Comparison of ENCODE assay signal across 14 cellular contexts in genomic region chr18:70671889-70672551, GRCh38.
DNase-seq lines count a peak whose midpoint lies in the region; FAIRE-seq and TF ChIP-seq lines count a peak whose summit lies in the region.
"Had no signal": no experiment of that assay in that cellular context is flagged by ENCODE, and none has a peak within 500 bp of the region (broad histone marks: within the 10 kb centered on the region; RNA-seq: fewer than 3 reads in every experiment).

No MANE protein-coding gene starts in this region.

- peaks cover 0 to 22% (median 0%) of the 10 kb centered on the region in 4 donors for H3K9me3 ChIP-seq in tibial nerve
- H3K9me3 ChIP-seq: ovary had no signal

- no peak for FAIRE-seq in D721Med (lab: Jason Lieb, UNC)
- FAIRE-seq: A204.1, K562 had no signal

- no peaks in the 10 kb centered on the region for H3K36me3 ChIP-seq in tibial nerve
- H3K36me3 ChIP-seq: brain microvascular endothelial cell, ovary had no signal

- TF ChIP-seq CTCF in glutamatergic neuron (IDR thresholded peaks at IDR 0.05; ENCODE audit: partially characterized antibody, unreplicated experiment) (no peak), D721Med (IDR thresholded peaks at IDR 0.05; ENCODE audit: insufficient read depth, missing control alignments) (no peak), tibial nerve (IDR thresholded peaks at IDR 0.05) (no peak)

- no peaks in the 10 kb centered on the region for H3K27me3 Mint-ChIP-seq in activated CD4-positive, alpha-beta T cell treated with anti-CD3 and anti-CD28 coated beads, Interleukin-2, amount 10 ng/mL, durations not matched to agents 24 days and 14 days
- no peaks in the 10 kb centered on the region for H3K27me3 Mint-ChIP-seq in glutamatergic neuron (ENCODE audit: unreplicated experiment)

- intact Hi-C loops in activated CD4-positive, alpha-beta T cell treated with anti-CD3 and anti-CD28 coated beads, Interleukin-2, amount 10 ng/mL, durations not matched to agents 24 days and 14 days (cut with micrococcal nuclease), result no loop called here

- no peaks in the 10 kb centered on the region for H3K36me3 Mint-ChIP-seq in activated CD4-positive, alpha-beta T cell treated with anti-CD3 and anti-CD28 coated beads, Interleukin-2, amount 10 ng/mL, durations not matched to agents 24 days and 14 days (ENCODE audit: low read depth)
- H3K36me3 Mint-ChIP-seq in glutamatergic neuron (ENCODE audit: unreplicated experiment), result peaks cover 4% of the 10 kb centered on the region

- H3K27ac Mint-ChIP-seq in activated CD4-positive, alpha-beta T cell treated with anti-CD3 and anti-CD28 coated beads, Interleukin-2, amount 10 ng/mL, durations not matched to agents 24 days and 14 days, result no peak overlapping the region
- H3K27ac Mint-ChIP-seq in glutamatergic neuron (ENCODE audit: unreplicated experiment), result peak overlapping the region; percentile 40

- H3K4me3 ChIP-seq in Jurkat, Clone E6-1 (ENCODE audit: low read length), result peak overlapping the region; percentile 0; the same call in 1 of the 2 replicates
- H3K4me3 ChIP-seq in tibial nerve, result no peak overlapping the region
- H3K4me3 ChIP-seq: K562, ovary had no signal

- H3K9me3 Mint-ChIP-seq in activated CD4-positive, alpha-beta T cell treated with anti-CD3 and anti-CD28 coated beads, Interleukin-2, amount 10 ng/mL, durations not matched to agents 24 days and 14 days, result peaks cover 8% of the 10 kb centered on the region
- peaks cover 8% of the 10 kb centered on the region for H3K9me3 Mint-ChIP-seq in glutamatergic neuron (ENCODE audit: unreplicated experiment)

- peaks cover 4% of the 10 kb centered on the region for H3K4me1 Mint-ChIP-seq in activated CD4-positive, alpha-beta T cell treated with anti-CD3 and anti-CD28 coated beads, Interleukin-2, amount 10 ng/mL, durations not matched to agents 24 days and 14 days
- H3K4me1 Mint-ChIP-seq in glutamatergic neuron (ENCODE audit: low read depth, unreplicated experiment), result peaks cover 9% of the 10 kb centered on the region

- H3K4me3 Mint-ChIP-seq in activated CD4-positive, alpha-beta T cell treated with anti-CD3 and anti-CD28 coated beads, Interleukin-2, amount 10 ng/mL, durations not matched to agents 24 days and 14 days, result no peak overlapping the region
- H3K4me3 Mint-ChIP-seq in glutamatergic neuron (ENCODE audit: unreplicated experiment), result no peak overlapping the region

- no peaks in the 10 kb centered on the region for H3K27me3 ChIP-seq in tibial nerve
- H3K27me3 ChIP-seq: brain microvascular endothelial cell, ovary had no signal

- no peak for TF ChIP-seq POLR2A in tibial nerve (IDR thresholded peaks at IDR 0.05)

- H3K27ac ChIP-seq in tibial nerve, result no peak overlapping the region
- H3K27ac ChIP-seq: brain microvascular endothelial cell, ovary had no signal

- peak; percentile 22 for DNase-seq in activated CD4-positive, alpha-beta T cell treated with anti-CD3 and anti-CD28 coated beads for 1 hour
- DNase-seq in activated CD4-positive, alpha-beta T cell treated with anti-CD3 and anti-CD28 coated beads, Interleukin-2, amount 10 ng/mL, durations not matched to agents 24 days and 14 days, result no peak
- peak; percentile 34 for DNase-seq in Jurkat, Clone E6-1 (ENCODE audit: low read depth, low spot score)
- peak; percentile 6 to 8 for DNase-seq in activated CD4-positive, alpha-beta T cell treated with anti-CD3 and anti-CD28 coated beads for 4 hours
- no peak for DNase-seq in glutamatergic neuron
- DNase-seq in D721Med (ENCODE audit: insufficient read length, low spot score), result no peak
- no peak for DNase-seq in NAMALWA (ENCODE audit: low spot score)
- DNase-seq in tibial nerve (ENCODE audit: low spot score in 2 of 2), result no peak
- DNase-seq: brain microvascular endothelial cell, GDM1, OCI-M1, ovary had no signal

- TF ChIP-seq EP300 in tibial nerve (IDR thresholded peaks at IDR 0.05), result no peak

- 86 to 88% methylated on average over 9 of the region's 9 CpGs for WGBS in tibial nerve, 2 donors

- no peaks in the 10 kb centered on the region for H3K4me1 ChIP-seq in tibial nerve

Comparison
In these comparisons a context has a peak if more than half of its experiments do, and no peak if none do; other contexts are left out.
1. DNase-seq: peak in activated CD4-positive, alpha-beta T cell treated with anti-CD3 and anti-CD28 coated beads for 1 hour (single experiment), Jurkat, Clone E6-1 (single experiment) and activated CD4-positive, alpha-beta T cell treated with anti-CD3 and anti-CD28 coated beads for 4 hours (2 of 2); none in activated CD4-positive, alpha-beta T cell treated with anti-CD3 and anti-CD28 coated beads, Interleukin-2, amount 10 ng/mL, durations not matched to agents 24 days and 14 days (single experiment), glutamatergic neuron (single experiment), D721Med (single experiment), NAMALWA (single experiment) and tibial nerve (0 of 2).